In the genomic region with DNA sequence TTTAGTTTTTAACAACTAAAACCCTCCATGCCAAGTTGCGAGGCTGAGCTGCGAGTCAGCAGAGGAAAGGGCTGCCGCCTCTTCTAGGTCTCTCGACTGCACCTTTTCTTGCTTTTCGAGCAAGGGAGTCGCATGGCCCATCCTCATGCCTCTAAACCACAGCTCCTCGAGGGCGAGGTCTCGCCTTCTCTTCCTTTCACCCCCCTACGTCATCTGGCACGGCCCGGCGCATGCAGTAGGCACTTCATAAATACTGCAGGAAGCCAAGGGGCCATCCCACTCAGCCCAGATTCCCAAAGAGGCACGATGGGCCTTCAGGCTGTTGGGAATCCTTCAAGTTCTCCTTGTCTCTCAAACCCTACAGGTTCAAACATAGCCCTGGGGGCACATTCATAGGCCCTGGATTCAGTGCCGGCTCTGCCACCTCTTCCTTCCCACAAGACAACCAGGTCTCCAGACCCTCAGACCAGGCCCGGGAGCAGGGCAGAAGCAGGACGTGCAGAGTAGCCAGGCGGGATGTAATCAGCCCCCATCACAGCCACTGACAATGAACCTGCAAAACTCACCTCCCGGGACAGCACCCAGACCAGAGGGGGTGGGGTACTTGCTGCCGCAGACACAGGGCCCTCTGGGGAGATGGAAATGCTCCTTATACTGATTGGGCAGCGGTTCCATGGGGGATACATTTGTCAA, we compare ENCODE assay signal across 15 cellular contexts.
"Had no signal": no experiment of that assay in that cellular context is flagged by ENCODE, and none has a peak within 500 bp of the region (broad histone marks: within the 10 kb centered on the region; RNA-seq: fewer than 3 reads in every experiment).

No MANE protein-coding gene starts in this region.

- H3K9me3 ChIP-seq: breast epithelium, heart left ventricle, left lung, ovary, transverse colon had no signal

- H3K36me3 Mint-ChIP-seq: activated CD4-positive, alpha-beta memory T cell treated with anti-CD3 and anti-CD28 coated beads for 36 hours; activated naive CD8-positive, alpha-beta T cell treated with anti-CD3 and anti-CD28 coated beads, Interleukin-2, amount 10 ng/mL, durations not matched to agents 7 days and 5 days had no signal

- DNase-seq: activated CD4-positive, alpha-beta memory T cell treated with anti-CD3 and anti-CD28 coated beads for 36 hours; activated CD4-positive, alpha-beta T cell treated with anti-CD3 and anti-CD28 coated beads for 1 hour; activated naive CD8-positive, alpha-beta T cell treated with anti-CD3 and anti-CD28 coated beads, Interleukin-2, amount 10 ng/mL, durations not matched to agents 7 days and 5 days; activated T-cell treated with anti-CD3 and anti-CD28 coated beads, Interleukin-2, amount 50 U/mL, for 72 hours; dorsolateral prefrontal cortex; heart left ventricle; nephron progenitor cell; ovary; small intestine; SW 1271; transverse colon had no signal

- H3K36me3 ChIP-seq: breast epithelium, heart left ventricle, left lung, ovary, transverse colon had no signal

- H3K27ac ChIP-seq: foreskin keratinocyte, ovary had no signal

- H3K4me3 ChIP-seq: breast epithelium, dorsolateral prefrontal cortex, heart left ventricle, left lung, ovary, transverse colon had no signal

- ATAC-seq: activated T-cell treated with anti-CD3 and anti-CD28 coated beads, Interleukin-2, amount 50 U/mL, for 72 hours; heart left ventricle; left lung had no signal

- H3K4me3 Mint-ChIP-seq: activated CD4-positive, alpha-beta memory T cell treated with anti-CD3 and anti-CD28 coated beads for 36 hours; activated naive CD8-positive, alpha-beta T cell treated with anti-CD3 and anti-CD28 coated beads, Interleukin-2, amount 10 ng/mL, durations not matched to agents 7 days and 5 days; activated T-cell treated with anti-CD3 and anti-CD28 coated beads, Interleukin-2, amount 50 U/mL, for 72 hours; nephron progenitor cell had no signal

- H3K27me3 Mint-ChIP-seq: activated CD4-positive, alpha-beta memory T cell treated with anti-CD3 and anti-CD28 coated beads for 36 hours had no signal

- H3K9me3 Mint-ChIP-seq: activated CD4-positive, alpha-beta memory T cell treated with anti-CD3 and anti-CD28 coated beads for 36 hours; activated naive CD8-positive, alpha-beta T cell treated with anti-CD3 and anti-CD28 coated beads, Interleukin-2, amount 10 ng/mL, durations not matched to agents 7 days and 5 days; activated T-cell treated with anti-CD3 and anti-CD28 coated beads, Interleukin-2, amount 50 U/mL, for 72 hours; nephron progenitor cell had no signal

- H3K27ac Mint-ChIP-seq: activated CD4-positive, alpha-beta memory T cell treated with anti-CD3 and anti-CD28 coated beads for 36 hours; activated naive CD8-positive, alpha-beta T cell treated with anti-CD3 and anti-CD28 coated beads, Interleukin-2, amount 10 ng/mL, durations not matched to agents 7 days and 5 days; activated T-cell treated with anti-CD3 and anti-CD28 coated beads, Interleukin-2, amount 50 U/mL, for 72 hours; nephron progenitor cell had no signal

- FAIRE-seq: islet of Langerhans, small intestine had no signal

- H3K27me3 ChIP-seq: breast epithelium, dorsolateral prefrontal cortex, foreskin keratinocyte, heart left ventricle, left lung, ovary, transverse colon had no signal
